15 cellular contexts compared by ENCODE assay signal in the genomic region with DNA sequence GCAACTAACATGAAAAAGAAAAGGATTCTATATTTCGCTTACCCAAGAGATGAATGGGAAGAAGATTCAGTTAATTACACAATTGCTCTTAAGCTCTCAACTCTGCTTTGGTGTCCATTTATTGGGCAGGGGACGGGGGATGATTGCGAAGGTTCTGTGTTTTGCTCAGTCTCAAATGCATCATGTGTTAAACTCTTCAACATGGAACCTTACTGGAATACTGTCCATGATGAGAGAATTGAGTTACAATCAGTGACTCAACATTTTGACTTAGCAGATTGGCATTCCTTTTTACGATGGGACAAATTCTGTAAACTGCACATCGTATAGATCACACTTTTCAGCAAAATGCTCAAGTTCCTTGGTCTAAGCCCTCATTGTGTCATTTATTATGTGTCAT.
DNase-seq lines count a peak whose midpoint lies in the region; ATAC-seq and TF ChIP-seq lines count a peak whose summit lies in the region.
"Had no signal": no experiment of that assay in that cellular context is flagged by ENCODE, and none has a peak within 500 bp of the region (broad histone marks: within the 10 kb centered on the region; RNA-seq: fewer than 3 reads in every experiment).

No MANE protein-coding gene starts in this region.

- H3K27ac ChIP-seq in neutrophil, result peak overlapping the region; percentile 1
- H3K27ac ChIP-seq: adrenal gland, thoracic aorta had no signal

- TF ChIP-seq CTCF in neutrophil (IDR thresholded peaks at IDR 0.05), result no peak

- no peak for ATAC-seq in GM19351 (IDR thresholded peaks at IDR 0.05; ENCODE audit: unreplicated experiment)

- no peak overlapping the region for H3K4me3 ChIP-seq in neutrophil (ENCODE audit: low read depth in 1 of 2, low read length in 1 of 2)
- no peak overlapping the region for H3K4me3 ChIP-seq in H7 (ENCODE audit: insufficient read depth, low read depth, low read length)
- H3K4me3 ChIP-seq: adrenal gland, thoracic aorta had no signal

- H3K4me1 ChIP-seq in neutrophil (ENCODE audit: control insufficient read depth in 1 of 2, insufficient read depth in 1 of 2, low read depth in 1 of 2, low read length in 1 of 2), result peaks cover 18 to 27% of the 10 kb centered on the region in 2 experiments

- DNase-seq in GM04503 (ENCODE audit: low read depth) (peak; percentile 61), LHCN-M2 (ENCODE audit: low read depth) (peak; percentile 71), dermis blood vessel endothelial cell (peak; percentile 41), NCI-H446 (lab: John Stamatoyannopoulos, UW) (no peak), H7 (no peak)
- DNase-seq: activated CD4-positive, alpha-beta memory T cell treated with anti-CD3 and anti-CD28 coated beads for 36 hours; adrenal gland; CD4-positive, CD25-positive, alpha-beta regulatory T cell; DND-41; NCI-H1417 treated with DMSO at 0.1 percent for 48 hours; NCI-H345; stimulated activated CD4-positive, alpha-beta T cell treated with anti-CD3 and anti-CD28 coated beads, Interleukin-4, amount 100 ng/mL, for 4 hours had no signal

- no peaks in the 10 kb centered on the region for H3K9me3 ChIP-seq in neutrophil
- H3K9me3 ChIP-seq: adrenal gland, thoracic aorta had no signal

- H3K36me3 ChIP-seq in neutrophil (no peaks in the 10 kb centered on the region), H7 (replicated peaks; ENCODE audit: control insufficient read depth, insufficient read depth, low read length) (no peaks in the 10 kb centered on the region)
- H3K36me3 ChIP-seq: adrenal gland, thoracic aorta had no signal

- H3K27me3 ChIP-seq in neutrophil (no peaks in the 10 kb centered on the region), H7 (ENCODE audit: control insufficient read depth, insufficient read depth, low read length) (no peaks in the 10 kb centered on the region)
- H3K27me3 ChIP-seq: adrenal gland had no signal

Comparison
In these comparisons a context has a peak if more than half of its experiments do, and no peak if none do; other contexts are left out.
1. DNase-seq: peak in GM04503 (single experiment), LHCN-M2 (single experiment) and dermis blood vessel endothelial cell (single experiment); none in NCI-H446 (0 of 2) and H7 (single experiment).